8 cellular contexts compared by ENCODE assay signal in genomic region chr2:240435955-240436625, GRCh38. TPM values are rescaled to one million over a fixed set of nuclear protein-coding genes. Genes with fewer than 3 reads are reported as not detected.
A peak's percentile ranks its signal among the peaks of the same experiment; 100 is the strongest.
DNase-seq lines count a peak whose midpoint lies in the region; ATAC-seq, FAIRE-seq and TF ChIP-seq lines count a peak whose summit lies in the region.

No MANE protein-coding gene starts in this region.

- H3K4me1 Mint-ChIP-seq in CD4-positive, alpha-beta memory T cell = peaks cover 2 to 18% (median 9%) of the 10 kb centered on the region in 4 donors
- H3K4me1 Mint-ChIP-seq in neural progenitor cell = peaks cover 17% of the 10 kb centered on the region

- H4K20me1 ChIP-seq in neural progenitor cell (ENCODE audit: low read depth) = peaks cover 44% of the 10 kb centered on the region

- no peak for TF ChIP-seq POLR2A in esophagus squamous epithelium (IDR thresholded peaks at IDR 0.05)

- H3K27ac Mint-ChIP-seq in CD4-positive, alpha-beta memory T cell = no peak overlapping the region
- H3K27ac Mint-ChIP-seq in neural progenitor cell = no peak overlapping the region

- H3K4me1 ChIP-seq in CD4-positive, alpha-beta memory T cell (ENCODE audit: insufficient read depth, low read length) = peaks cover 16% of the 10 kb centered on the region
- H3K4me1 ChIP-seq in SJCRH30 (peaks cover 22% of the 10 kb centered on the region; the same call in 1 of the 2 replicates), esophagus squamous epithelium (peaks cover 50 to 84% (median 56%) of the 10 kb centered on the region in 3 donors), neural progenitor cell (peaks cover 9% of the 10 kb centered on the region)

- peak overlapping the region; percentile 45 for H3K9ac ChIP-seq in neural progenitor cell

- H3K36me3 Mint-ChIP-seq in CD4-positive, alpha-beta memory T cell = no peaks in the 10 kb centered on the region
- no peaks in the 10 kb centered on the region for H3K36me3 Mint-ChIP-seq in neural progenitor cell

- H3F3A ChIP-seq in neural progenitor cell (ENCODE audit: low read depth) = no peaks in the 10 kb centered on the region

- intact Hi-C loops in CD4-positive, alpha-beta memory T cell (cut with micrococcal nuclease) = loop anchor here (5.0 kb wide), 2 partner anchors 131 to 396 kb away; partner anchors contain the start of gene RNPEPL1
- intact Hi-C loops in esophagus squamous epithelium (cut with DNase I) = loop anchor here (2.0 kb wide), 1 partner anchor 203 kb away; no protein-coding TSS in a partner anchor

- H3K4me2 ChIP-seq in neural progenitor cell = peak overlapping the region; percentile 100

- H3K4me3 ChIP-seq in CD4-positive, alpha-beta memory T cell (ENCODE audit: low read length in 2 of 2) = peak overlapping the region in 1 of 2 donors; percentile 19
- H3K4me3 ChIP-seq in SJCRH30 (peak overlapping the region; percentile 82), esophagus squamous epithelium (peak overlapping the region; percentile 63 to 90 (median 72)), neural progenitor cell (peak overlapping the region; percentile 97)

- peak overlapping the region; percentile 72 for H2AFZ ChIP-seq in neural progenitor cell (replicated peaks)

- peaks cover 49% of the 10 kb centered on the region for H3K79me2 ChIP-seq in neural progenitor cell (ENCODE audit: low read depth)

- H3K27ac ChIP-seq in CD4-positive, alpha-beta memory T cell (ENCODE audit: low read depth, low read length) = no peak overlapping the region
- H3K27ac ChIP-seq in SJCRH30 (peak overlapping the region; percentile 58; the same call in 1 of the 2 replicates), esophagus squamous epithelium (peak overlapping the region; percentile 93 to 99 (median 98)), neural progenitor cell (no peak overlapping the region)

- H3K27me3 ChIP-seq in CD4-positive, alpha-beta memory T cell (ENCODE audit: insufficient read depth, low read length) = peaks cover 8% of the 10 kb centered on the region
- H3K27me3 ChIP-seq in SJCRH30 = no peaks in the 10 kb centered on the region
- peaks cover 0 to 39% (median 0%) of the 10 kb centered on the region in 4 donors for H3K27me3 ChIP-seq in esophagus squamous epithelium
- H3K27me3 ChIP-seq in neural progenitor cell = peaks cover 17% of the 10 kb centered on the region

- WGBS in esophagus squamous epithelium, 2 donors = 0% methylated on average over 5 of the region's 86 CpGs; no CpG with 5 or more reads in 1 of the 2 donors

- peak overlapping the region in 7 of 8 donors; percentile 46 to 78 (median 62) for H3K4me3 Mint-ChIP-seq in CD4-positive, alpha-beta memory T cell
- peak overlapping the region; percentile 83 for H3K4me3 Mint-ChIP-seq in neural progenitor cell

- no peaks in the 10 kb centered on the region for H3K9me3 Mint-ChIP-seq in CD4-positive, alpha-beta memory T cell
- no peaks in the 10 kb centered on the region for H3K9me3 Mint-ChIP-seq in neural progenitor cell

- CTCF ChIA-PET in CD4-positive, alpha-beta memory T cell (lab: Charles Lee; ENCODE audit: partially characterized antibody) = interaction anchor here (1.0 kb wide), 1 partner anchor 204 kb away, joined by 5 read pairs; no protein-coding TSS in a partner anchor

- ATAC-seq in GM21529 (IDR thresholded peaks at IDR 0.05; ENCODE audit: unreplicated experiment) = peak; percentile 18

- peak in 1 of 5 donors; percentile 18 for DNase-seq in CD4-positive, alpha-beta memory T cell
- peak; percentile 40 to 53 for DNase-seq in SJCRH30
- DNase-seq in esophagus squamous epithelium (lab: John Stamatoyannopoulos, UW) = no peak
- peak; percentile 55 for DNase-seq in neural progenitor cell (ENCODE audit: low spot score)
- no peak for DNase-seq in GM19239 (ENCODE audit: insufficient read length, low spot score)
- no peak for DNase-seq in OCI-M1 (lab: John Stamatoyannopoulos, UW)
- DNase-seq in COLO829 (ENCODE audit: low spot score) = no peak

- no peak for TF ChIP-seq CTCF in esophagus squamous epithelium (IDR thresholded peaks at IDR 0.05)
- TF ChIP-seq CTCF in neural progenitor cell (IDR thresholded peaks at IDR 0.05) = no peak

- H3K36me3 ChIP-seq in CD4-positive, alpha-beta memory T cell (ENCODE audit: insufficient read depth, low read length) = no peaks in the 10 kb centered on the region
- H3K36me3 ChIP-seq in SJCRH30 = no peaks in the 10 kb centered on the region
- peaks cover 0 to 7% (median 0%) of the 10 kb centered on the region in 3 donors for H3K36me3 ChIP-seq in esophagus squamous epithelium
- no peaks in the 10 kb centered on the region for H3K36me3 ChIP-seq in neural progenitor cell

- FAIRE-seq in GM19239 (lab: Jason Lieb, UNC) = no peak

- peaks cover 6 to 11% of the 10 kb centered on the region in 2 donors for H3K27me3 Mint-ChIP-seq in CD4-positive, alpha-beta memory T cell
- peaks cover 3% of the 10 kb centered on the region for H3K27me3 Mint-ChIP-seq in neural progenitor cell (ENCODE audit: insufficient read depth, low read depth)

- H3K9me3 ChIP-seq in CD4-positive, alpha-beta memory T cell (ENCODE audit: control insufficient read depth in 1 of 2, low read length in 2 of 2) = no peaks in the 10 kb centered on the region
- H3K9me3 ChIP-seq in SJCRH30 (replicated peaks) (no peaks in the 10 kb centered on the region), esophagus squamous epithelium (no peaks in the 10 kb centered on the region), neural progenitor cell (ENCODE audit: low read depth) (no peaks in the 10 kb centered on the region)

- POLR2A ChIA-PET in CD4-positive, alpha-beta memory T cell (lab: Charles Lee; ENCODE audit: partially characterized antibody) = interaction anchor here (1.0 to 1.9 kb wide), 2 partner anchors 130 to 200 kb away, joined by 3 to 5 read pairs; no protein-coding TSS in a partner anchor

RNA-seq across cellular contexts. Expression of gene GPC1, which starts 0.6 kb away (rescaled TPM):
- total RNA-seq in CD4-positive, alpha-beta memory T cell = 1 to 10 TPM; 1.1 to 1.2 TPM
- under 1 TPM; 0.14 to 0.65 TPM for polyA plus RNA-seq in CD4-positive, alpha-beta memory T cell
- total RNA-seq in SJCRH30 (2014; rRNA removed; shearing (Covaris generic)) = 73.9 and 78.1 TPM in 2 replicates
- total RNA-seq in esophagus squamous epithelium (100 to 1,000 TPM in 1 of 4 donors, 10 to 100 TPM in 3; 59.3 to 129 (median 78.6) TPM), neural progenitor cell (ENCODE audit: low replicate concordance) (14.2 and 65.0 TPM in 2 replicates)

Comparison
In these comparisons a context has a peak if more than half of its experiments do, and no peak if none do; other contexts are left out.
1. DNase-seq: peak in SJCRH30 (2 of 2) and neural progenitor cell (single experiment); none in esophagus squamous epithelium (single experiment), GM19239 (single experiment), OCI-M1 (single experiment) and COLO829 (single experiment).
2. H3K27ac ChIP-seq: peak in SJCRH30 (single experiment) and esophagus squamous epithelium (4 of 4); none in CD4-positive, alpha-beta memory T cell (single experiment) and neural progenitor cell (single experiment).